ENCODE assay signal across 8 cellular contexts in the genomic region with DNA sequence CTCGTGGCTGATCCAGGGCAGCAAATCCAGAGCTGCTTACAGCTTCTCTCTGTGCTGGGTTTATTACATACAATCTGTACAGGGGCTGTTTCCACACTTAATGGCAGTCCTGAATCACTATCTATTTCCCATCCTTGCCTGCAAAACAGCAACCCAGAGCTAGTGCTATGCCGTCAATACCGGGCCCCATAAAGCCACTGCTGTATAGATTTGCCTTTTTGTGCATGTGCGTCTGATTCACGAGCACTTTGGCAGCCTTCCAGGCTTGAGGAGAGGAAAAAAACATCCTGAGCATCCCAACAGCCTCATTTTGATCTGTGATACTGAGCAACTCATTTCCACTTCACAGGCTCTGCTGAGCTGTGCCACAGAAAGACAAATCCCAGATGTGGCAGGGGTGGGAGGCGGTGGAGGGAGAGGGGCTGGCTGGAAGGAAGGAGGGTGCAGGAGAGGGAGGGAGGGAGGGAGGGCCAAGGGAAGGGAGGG.
DNase-seq lines count a peak whose midpoint lies in the region; ATAC-seq lines count a peak whose summit lies in the region.

No MANE protein-coding gene starts in this region.

- H3K27ac Mint-ChIP-seq in activated CD4-positive, alpha-beta T cell treated with anti-CD3 and anti-CD28 coated beads, Interleukin-2, amount 10 ng/mL, durations not matched to agents 24 days and 14 days, result peak overlapping the region; percentile 77
- peak overlapping the region; percentile 80 for H3K27ac Mint-ChIP-seq in stimulated activated naive CD8-positive, alpha-beta T cell treated with anti-CD3 and anti-CD28 coated beads, Interleukin-15, Interleukin-2, amounts not matched to agents 100 ng/mL and 50 ng/mL, for 24 hours

- H3K4me3 Mint-ChIP-seq in activated CD4-positive, alpha-beta T cell treated with anti-CD3 and anti-CD28 coated beads, Interleukin-2, amount 10 ng/mL, durations not matched to agents 24 days and 14 days, result peak overlapping the region; percentile 65
- H3K4me3 Mint-ChIP-seq in stimulated activated naive CD8-positive, alpha-beta T cell treated with anti-CD3 and anti-CD28 coated beads, Interleukin-15, Interleukin-2, amounts not matched to agents 100 ng/mL and 50 ng/mL, for 24 hours, result no peak overlapping the region

- ATAC-seq in GM19035 (IDR thresholded peaks at IDR 0.05; ENCODE audit: unreplicated experiment), result no peak

- H3K36me3 Mint-ChIP-seq in activated CD4-positive, alpha-beta T cell treated with anti-CD3 and anti-CD28 coated beads, Interleukin-2, amount 10 ng/mL, durations not matched to agents 24 days and 14 days (ENCODE audit: low read depth), result no peaks in the 10 kb centered on the region
- no peaks in the 10 kb centered on the region for H3K36me3 Mint-ChIP-seq in stimulated activated naive CD8-positive, alpha-beta T cell treated with anti-CD3 and anti-CD28 coated beads, Interleukin-15, Interleukin-2, amounts not matched to agents 100 ng/mL and 50 ng/mL, for 24 hours (ENCODE audit: low read depth)

- H3K27me3 Mint-ChIP-seq in activated CD4-positive, alpha-beta T cell treated with anti-CD3 and anti-CD28 coated beads, Interleukin-2, amount 10 ng/mL, durations not matched to agents 24 days and 14 days, result no peaks in the 10 kb centered on the region
- no peaks in the 10 kb centered on the region for H3K27me3 Mint-ChIP-seq in stimulated activated naive CD8-positive, alpha-beta T cell treated with anti-CD3 and anti-CD28 coated beads, Interleukin-15, Interleukin-2, amounts not matched to agents 100 ng/mL and 50 ng/mL, for 24 hours

- peaks cover 41% of the 10 kb centered on the region for H3K4me1 Mint-ChIP-seq in activated CD4-positive, alpha-beta T cell treated with anti-CD3 and anti-CD28 coated beads, Interleukin-2, amount 10 ng/mL, durations not matched to agents 24 days and 14 days
- H3K4me1 Mint-ChIP-seq in stimulated activated naive CD8-positive, alpha-beta T cell treated with anti-CD3 and anti-CD28 coated beads, Interleukin-15, Interleukin-2, amounts not matched to agents 100 ng/mL and 50 ng/mL, for 24 hours (ENCODE audit: low read depth), result peaks cover 29% of the 10 kb centered on the region

- no peaks in the 10 kb centered on the region for H3K9me3 Mint-ChIP-seq in activated CD4-positive, alpha-beta T cell treated with anti-CD3 and anti-CD28 coated beads, Interleukin-2, amount 10 ng/mL, durations not matched to agents 24 days and 14 days
- no peaks in the 10 kb centered on the region for H3K9me3 Mint-ChIP-seq in stimulated activated naive CD8-positive, alpha-beta T cell treated with anti-CD3 and anti-CD28 coated beads, Interleukin-15, Interleukin-2, amounts not matched to agents 100 ng/mL and 50 ng/mL, for 24 hours

- intact Hi-C loops in activated CD4-positive, alpha-beta T cell treated with anti-CD3 and anti-CD28 coated beads, Interleukin-2, amount 10 ng/mL, durations not matched to agents 24 days and 14 days (cut with micrococcal nuclease), result no loop called here

- DNase-seq in DMS153 (lab: John Stamatoyannopoulos, UW), result peak; percentile 82
- peak; percentile 94 for DNase-seq in NCI-H1694 treated with DMSO at 0.1 percent for 48 hours (lab: John Stamatoyannopoulos, UW)
- DNase-seq in activated CD4-positive, alpha-beta T cell treated with anti-CD3 and anti-CD28 coated beads, Interleukin-2, amount 10 ng/mL, durations not matched to agents 24 days and 14 days, result peak; percentile 68
- peak; percentile 6 for DNase-seq in effector CD4-positive, alpha-beta T cell
- DNase-seq in midbrain (lab: John Stamatoyannopoulos, UW), result peak; percentile 93
- DNase-seq in Kasumi-1 (lab: John Stamatoyannopoulos, UW), result no peak

Comparison
In these comparisons a context has a peak if more than half of its experiments do, and no peak if none do; other contexts are left out.
1. DNase-seq: peak in DMS153 (single experiment), NCI-H1694 treated with DMSO at 0.1 percent for 48 hours (single experiment), activated CD4-positive, alpha-beta T cell treated with anti-CD3 and anti-CD28 coated beads, Interleukin-2, amount 10 ng/mL, durations not matched to agents 24 days and 14 days (single experiment), effector CD4-positive, alpha-beta T cell (single experiment) and midbrain (single experiment); none in Kasumi-1 (0 of 2).